16 cellular contexts compared by ENCODE assay signal in genomic region chr2:20144196-20144595, GRCh38.
DNase-seq lines count a peak whose midpoint lies in the region; ATAC-seq and TF ChIP-seq lines count a peak whose summit lies in the region.
"Had no signal": no experiment of that assay in that cellular context is flagged by ENCODE, and none has a peak within 500 bp of the region (broad histone marks: within the 10 kb centered on the region; RNA-seq: fewer than 3 reads in every experiment).

No MANE protein-coding gene starts in this region.

- H3K27me3 Mint-ChIP-seq in Calu3 (ENCODE audit: unreplicated experiment) (no peaks in the 10 kb centered on the region), WTC11 (ENCODE audit: low read depth) (no peaks in the 10 kb centered on the region; the same call in 1 of the 2 replicates)
- H3K27me3 Mint-ChIP-seq in activated T-helper 17 cell treated with anti-CD3 and anti-CD28 coated beads, Interleukin-2, amount 50 U/mL, for 72 hours: peaks cover 18% of the 10 kb centered on the region

- BruUV-seq in Calu3 (replicated peaks; lab: Mats Ljungman, UMichigan): no TSS peak

- peak overlapping the region; percentile 66 for H3K27ac Mint-ChIP-seq in Calu3 (ENCODE audit: unreplicated experiment)
- H3K27ac Mint-ChIP-seq in WTC11: peak overlapping the region; percentile 39; the same call in 1 of the 2 replicates
- no peak overlapping the region for H3K27ac Mint-ChIP-seq in activated T-helper 17 cell treated with anti-CD3 and anti-CD28 coated beads, Interleukin-2, amount 50 U/mL, for 72 hours
- H3K27ac Mint-ChIP-seq: B cell; CD8-positive, alpha-beta T cell had no signal

- no peak for TF ChIP-seq CTCF in Calu3 (IDR thresholded peaks at IDR 0.05; ENCODE audit: unreplicated experiment)
- TF ChIP-seq CTCF in WTC11 (IDR thresholded peaks at IDR 0.05): no peak

- intact Hi-C loops in Calu3 (cut with micrococcal nuclease; ENCODE audit: unreplicated experiment): no loop called here

- H3K4me1 Mint-ChIP-seq in Calu3 (ENCODE audit: low read depth, unreplicated experiment) (peaks cover 82% of the 10 kb centered on the region), WTC11 (peaks cover 33% of the 10 kb centered on the region)
- H3K4me1 Mint-ChIP-seq in activated T-helper 17 cell treated with anti-CD3 and anti-CD28 coated beads, Interleukin-2, amount 50 U/mL, for 72 hours: no peaks in the 10 kb centered on the region

- ATAC-seq in WTC11: no peak
- ATAC-seq in activated T-helper 17 cell treated with anti-CD3 and anti-CD28 coated beads, Interleukin-2, amount 50 U/mL, for 72 hours (replicated peaks): no peak
- ATAC-seq: CD8-positive, alpha-beta T cell had no signal

- H3K4me3 ChIP-seq in skin epidermis: no peak overlapping the region
- H3K4me3 ChIP-seq: BLaER1 treated with 17β-estradiol and CSF1 and Interleukin-3, amounts not matched to agents 10 nM and 100 nM; GM23248 had no signal

- H3K4me3 Mint-ChIP-seq in Calu3 (ENCODE audit: low read depth, unreplicated experiment): no peak overlapping the region
- no peak overlapping the region for H3K4me3 Mint-ChIP-seq in WTC11
- no peak overlapping the region for H3K4me3 Mint-ChIP-seq in activated T-helper 17 cell treated with anti-CD3 and anti-CD28 coated beads, Interleukin-2, amount 50 U/mL, for 72 hours
- H3K4me3 Mint-ChIP-seq: B cell; CD8-positive, alpha-beta T cell had no signal

- H3K36me3 Mint-ChIP-seq in Calu3 (ENCODE audit: insufficient read depth, unreplicated experiment): peaks cover 14% of the 10 kb centered on the region
- no peaks in the 10 kb centered on the region for H3K36me3 Mint-ChIP-seq in WTC11
- H3K36me3 Mint-ChIP-seq in activated T-helper 17 cell treated with anti-CD3 and anti-CD28 coated beads, Interleukin-2, amount 50 U/mL, for 72 hours (ENCODE audit: low read depth): no peaks in the 10 kb centered on the region
- H3K36me3 Mint-ChIP-seq: CD8-positive, alpha-beta T cell had no signal

- H3K9me3 Mint-ChIP-seq in Calu3 (ENCODE audit: low read depth, unreplicated experiment) (no peaks in the 10 kb centered on the region), WTC11 (no peaks in the 10 kb centered on the region)
- H3K9me3 Mint-ChIP-seq in activated T-helper 17 cell treated with anti-CD3 and anti-CD28 coated beads, Interleukin-2, amount 50 U/mL, for 72 hours: no peaks in the 10 kb centered on the region
- H3K9me3 Mint-ChIP-seq: CD8-positive, alpha-beta T cell had no signal

- H3K27ac ChIP-seq in skin epidermis: peak overlapping the region in 15 of 21 experiments; percentile 1 to 80 (median 32)
- H3K27ac ChIP-seq: BLaER1 treated with 17β-estradiol and CSF1 and Interleukin-3, amounts not matched to agents 10 nM and 100 nM; GM23248 had no signal

- CTCF ChIA-PET in Calu3 (lab: Charles Lee) (interaction anchor here (1.1 kb wide), 1 partner anchor 9 kb away, joined by 3 read pairs; no protein-coding TSS in a partner anchor), WTC11 (lab: Charles Lee) (interaction anchor here (1.1 kb wide), 1 partner anchor 9 kb away, joined by 3 read pairs; no protein-coding TSS in a partner anchor)

- DNase-seq in Calu3 (no peak), WTC11 (ENCODE audit: low spot score) (no peak), islet precursor cell (peak; percentile 25), NK-92 (lab: John Stamatoyannopoulos, UW; ENCODE audit: unreplicated experiment) (no peak), AG08396 (ENCODE audit: low spot score) (no peak)
- DNase-seq in activated naive CD4-positive, alpha-beta T cell (lab: John Stamatoyannopoulos, UW): no peak
- DNase-seq: 8988T; CD8-positive, alpha-beta T cell; DMS79; GDM1; HCEC 1CT had no signal

- POLR2A ChIA-PET in WTC11 (lab: Charles Lee): no interaction called here

TF ChIP-seq in WTC11, 78 proteins besides CTCF, POLR2A, EP300 and RAD21 (continues in another document):
- TF ChIP-seq SMAD4 (CRISPR knock-in tag; IDR thresholded peaks at IDR 0.05) (no peak), ZBTB43 (CRISPR knock-in tag; IDR thresholded peaks at IDR 0.05) (no peak), AR (CRISPR knock-in tag; IDR thresholded peaks at IDR 0.05) (no peak), ZNF423 (CRISPR knock-in tag; IDR thresholded peaks at IDR 0.05) (no peak), E2F1 (CRISPR knock-in tag; IDR thresholded peaks at IDR 0.05) (no peak), TCF7 (CRISPR knock-in tag; IDR thresholded peaks at IDR 0.05; ENCODE audit: low read depth) (no peak), CBFB (CRISPR knock-in tag; IDR thresholded peaks at IDR 0.05; ENCODE audit: low read depth) (no peak), ZNF281 (CRISPR knock-in tag; IDR thresholded peaks at IDR 0.05) (no peak), ZNF219 (CRISPR knock-in tag; IDR thresholded peaks at IDR 0.05; ENCODE audit: borderline replicate concordance) (no peak), ATF1 (CRISPR knock-in tag; IDR thresholded peaks at IDR 0.05) (no peak), RELA (CRISPR knock-in tag; IDR thresholded peaks at IDR 0.05; ENCODE audit: borderline replicate concordance) (no peak)
